1 cellular context compared by ENCODE assay signal in genomic region chr1:204731509-204731908, GRCh38.
TF ChIP-seq lines count a peak whose summit lies in the region.

No MANE protein-coding gene starts in this region.

TF ChIP-seq in K562, 482 proteins besides CTCF, POLR2A, EP300 and RAD21:
- TF ChIP-seq FOXO4 (CRISPR knock-in tag; IDR thresholded peaks at IDR 0.05) (no peak), PRDM10 (IDR thresholded peaks at IDR 0.05; ENCODE audit: partially characterized antibody) (peak; percentile 36)
